15 cellular contexts compared by ENCODE assay signal in genomic region chr11:68399916-68400315, GRCh38.
DNase-seq lines count a peak whose midpoint lies in the region; ATAC-seq and TF ChIP-seq lines count a peak whose summit lies in the region.
"Had no signal": no experiment of that assay in that cellular context is flagged by ENCODE, and none has a peak within 500 bp of the region (broad histone marks: within the 10 kb centered on the region; RNA-seq: fewer than 3 reads in every experiment).

No MANE protein-coding gene starts in this region.

- no peaks in the 10 kb centered on the region for H3K9me3 Mint-ChIP-seq in osteocyte (ENCODE audit: unreplicated experiment)
- H3K9me3 Mint-ChIP-seq: activated T-helper 2 cell treated with anti-CD3 and anti-CD28 coated beads, Interferon-gamma antibody, Interleukin-2, Interleukin-4, amounts not matched to agents 10 μg/mL and 5 μg/mL and 100 μg/mL, durations not matched to agents 14 hours and 24 hours and 36 hours had no signal

- peak overlapping the region; percentile 75 for H3K27ac Mint-ChIP-seq in osteocyte (ENCODE audit: unreplicated experiment)
- H3K27ac Mint-ChIP-seq: activated CD8-positive, alpha-beta T cell treated with anti-CD3 and anti-CD28 coated beads, Interleukin-2, amount 10 ng/mL, durations not matched to agents 7 days and 5 days; activated T-helper 2 cell treated with anti-CD3 and anti-CD28 coated beads, Interferon-gamma antibody, Interleukin-2, Interleukin-4, amounts not matched to agents 10 μg/mL and 5 μg/mL and 100 μg/mL, durations not matched to agents 14 hours and 24 hours and 36 hours had no signal

- H3K36me3 Mint-ChIP-seq in osteocyte (ENCODE audit: unreplicated experiment) = peaks cover 35% of the 10 kb centered on the region

- peaks cover 39% of the 10 kb centered on the region for H3K4me1 Mint-ChIP-seq in osteocyte (ENCODE audit: unreplicated experiment)

- H3K4me3 ChIP-seq in ascending aorta = no peak overlapping the region
- H3K4me3 ChIP-seq in right cardiac atrium (ENCODE audit: low read length) = no peak overlapping the region
- no peak overlapping the region for H3K4me3 ChIP-seq in upper lobe of left lung
- H3K4me3 ChIP-seq: dorsolateral prefrontal cortex, pancreas, testis had no signal

- intact Hi-C loops in ascending aorta (cut with DNase I) (no loop called here), right cardiac atrium (cut with DNase I) (loop anchor here in 1 of 4 donors (10.0 kb wide), 1 partner anchor 45 kb away; no protein-coding TSS in a partner anchor)

- no peak for TF ChIP-seq POLR2A in upper lobe of left lung (IDR thresholded peaks at IDR 0.05)

- ATAC-seq in right cardiac atrium (peak; percentile 10 to 26), upper lobe of left lung (ENCODE audit: low FRiP score in 2 of 2) (no peak)
- ATAC-seq: activated CD8-positive, alpha-beta T cell treated with anti-CD3 and anti-CD28 coated beads, Interleukin-2, amount 10 ng/mL, durations not matched to agents 7 days and 5 days had no signal

- DNase-seq in ascending aorta (ENCODE audit: low spot score in 2 of 2) (no peak), right cardiac atrium (peak in 2 of 3 donors; percentile 74), osteocyte (ENCODE audit: extremely low spot score, unreplicated experiment) (no peak), upper lobe of left lung (peak in 1 of 2 donors; percentile 73), DMS114 treated with DMSO at 0.1 percent for 48 hours (lab: John Stamatoyannopoulos, UW; ENCODE audit: unreplicated experiment) (no peak), HuH-7.5 (ENCODE audit: low spot score) (no peak)
- no peak for DNase-seq in NK-92 treated with Interleukin-12 subunit alpha and Interleukin-12 subunit beta, amount 100 ng/mL, for 24 hours (lab: John Stamatoyannopoulos, UW)
- DNase-seq: activated CD8-positive, alpha-beta T cell treated with anti-CD3 and anti-CD28 coated beads, Interleukin-2, amount 10 ng/mL, durations not matched to agents 7 days and 5 days; AML-193; dorsolateral prefrontal cortex; NCI-H1930; NCI-H524 had no signal

- H3K27ac ChIP-seq in ascending aorta = peak overlapping the region; percentile 53 to 71
- peak overlapping the region; percentile 90 for H3K27ac ChIP-seq in right cardiac atrium (ENCODE audit: low read length)
- H3K27ac ChIP-seq in upper lobe of left lung = peak overlapping the region in 3 of 4 donors; percentile 61 to 84 (median 76)
- H3K27ac ChIP-seq: testis had no signal

- TF ChIP-seq CTCF in ascending aorta (IDR thresholded peaks at IDR 0.05) (no peak), osteocyte (IDR thresholded peaks at IDR 0.05) (no peak), upper lobe of left lung (IDR thresholded peaks at IDR 0.05) (no peak)

- peaks cover 21 to 42% of the 10 kb centered on the region in 2 donors for H3K36me3 ChIP-seq in ascending aorta
- H3K36me3 ChIP-seq in upper lobe of left lung = peaks cover 5 to 15% (median 8%) of the 10 kb centered on the region in 4 donors

- no peak overlapping the region for H3K4me3 Mint-ChIP-seq in osteocyte (ENCODE audit: unreplicated experiment)
- H3K4me3 Mint-ChIP-seq: activated CD8-positive, alpha-beta T cell treated with anti-CD3 and anti-CD28 coated beads, Interleukin-2, amount 10 ng/mL, durations not matched to agents 7 days and 5 days had no signal

- peaks cover 6 to 12% of the 10 kb centered on the region in 2 donors for H3K4me1 ChIP-seq in ascending aorta
- peaks cover 14% of the 10 kb centered on the region for H3K4me1 ChIP-seq in right cardiac atrium (ENCODE audit: control insufficient read depth, insufficient read depth, low read length)
- peaks cover 18 to 28% (median 24%) of the 10 kb centered on the region in 4 donors for H3K4me1 ChIP-seq in upper lobe of left lung

- no peak for TF ChIP-seq EP300 in upper lobe of left lung (IDR thresholded peaks at IDR 0.05)

- no peaks in the 10 kb centered on the region for H3K27me3 Mint-ChIP-seq in osteocyte (ENCODE audit: unreplicated experiment)

- no peaks in the 10 kb centered on the region for H3K27me3 ChIP-seq in ascending aorta
- no peaks in the 10 kb centered on the region for H3K27me3 ChIP-seq in right cardiac atrium (ENCODE audit: control insufficient read depth, insufficient read depth)
- no peaks in the 10 kb centered on the region for H3K27me3 ChIP-seq in upper lobe of left lung
- H3K27me3 ChIP-seq: dorsolateral prefrontal cortex, pancreas, testis had no signal

- WGBS in right cardiac atrium = 32% methylated on average over 13 of the region's 13 CpGs
- 44 to 77% methylated on average over 5 to 12 of the region's 13 CpGs for WGBS in upper lobe of left lung, 2 donors

- H3K9me3 ChIP-seq in ascending aorta = no peaks in the 10 kb centered on the region
- H3K9me3 ChIP-seq in right cardiac atrium (ENCODE audit: control insufficient read depth, low read length) = no peaks in the 10 kb centered on the region
- no peaks in the 10 kb centered on the region for H3K9me3 ChIP-seq in upper lobe of left lung
- H3K9me3 ChIP-seq: pancreas, testis had no signal

Comparison
In these comparisons a context has a peak if more than half of its experiments do, and no peak if none do; other contexts are left out.
1. DNase-seq: peak in right cardiac atrium (2 of 3); none in ascending aorta (0 of 2), osteocyte (single experiment), DMS114 treated with DMSO at 0.1 percent for 48 hours (single experiment), NK-92 treated with Interleukin-12 subunit alpha and Interleukin-12 subunit beta, amount 100 ng/mL, for 24 hours (single experiment) and HuH-7.5 (single experiment).
2. ATAC-seq: peak in right cardiac atrium (2 of 2); none in upper lobe of left lung (0 of 2).
3. Peak in every context shown above with its lines, with median percentiles within 50 percentile points of each other: H3K27ac ChIP-seq.